1 cellular context compared by ENCODE assay signal in genomic region chr10:101042667-101043355, GRCh38.
TF ChIP-seq lines count a peak whose summit lies in the region.

No MANE protein-coding gene starts in this region.

TF ChIP-seq in HepG2, 621 proteins besides CTCF, POLR2A, EP300 and RAD21 (continued from another document and continues in another):
- TF ChIP-seq RERE (CRISPR knock-in tag; IDR thresholded peaks at IDR 0.05; ENCODE audit: low read depth): no peak
- peak; percentile 45; the same call in 1 of the 2 replicates for TF ChIP-seq ZNF777 (CRISPR knock-in tag; IDR thresholded peaks at IDR 0.05)
- TF ChIP-seq ZNF430 (CRISPR knock-in tag; IDR thresholded peaks at IDR 0.05): peak; percentile 71
- TF ChIP-seq BCLAF1 (IDR thresholded peaks at IDR 0.05): no peak
- TF ChIP-seq HNRNPL (IDR thresholded peaks at IDR 0.05; ENCODE audit: low read depth, low read length): 0 out of 2 replicates have a peak, but pooled peaks have one; percentile 37
- TF ChIP-seq ZKSCAN5 (CRISPR knock-in tag; IDR thresholded peaks at IDR 0.05): no peak
- peak; percentile 92 for TF ChIP-seq PBX2 (CRISPR knock-in tag; IDR thresholded peaks at IDR 0.05)
- TF ChIP-seq, protein P1, sequence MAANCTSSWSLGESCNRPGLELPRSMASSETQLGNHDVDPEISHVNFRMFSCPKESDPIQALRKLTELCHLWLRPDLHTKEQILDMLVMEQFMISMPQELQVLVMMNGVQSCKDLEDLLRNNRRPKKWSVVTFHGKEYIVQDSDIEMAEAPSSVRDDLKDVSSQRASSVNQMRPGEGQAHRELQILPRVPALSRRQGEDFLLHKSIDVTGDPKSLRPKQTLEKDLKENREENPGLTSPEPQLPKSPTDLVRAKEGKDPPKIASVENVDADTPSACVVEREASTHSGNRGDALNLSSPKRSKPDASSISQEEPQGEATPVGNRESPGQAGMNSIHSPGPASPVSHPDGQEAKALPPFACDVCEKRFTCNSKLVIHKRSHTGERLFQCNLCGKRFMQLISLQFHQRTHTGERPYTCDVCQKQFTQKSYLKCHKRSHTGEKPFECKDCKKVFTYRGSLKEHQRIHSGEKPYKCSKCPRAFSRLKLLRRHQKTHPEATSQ (CRISPR knock-in tag; IDR thresholded peaks at IDR 0.05; ENCODE audit: borderline replicate concordance): no peak
- no peak for TF ChIP-seq NFATC3 (CRISPR knock-in tag; IDR thresholded peaks at IDR 0.05)
- TF ChIP-seq ZNF878 (CRISPR knock-in tag; IDR thresholded peaks at IDR 0.05): peak; percentile 63; the same call in 1 of the 2 replicates
- TF ChIP-seq HES4 (CRISPR knock-in tag; IDR thresholded peaks at IDR 0.05; ENCODE audit: borderline replicate concordance): no peak
- peak; percentile 97 for TF ChIP-seq PRDM15 (CRISPR knock-in tag; IDR thresholded peaks at IDR 0.05)
- TF ChIP-seq ZNF687 (CRISPR knock-in tag; IDR thresholded peaks at IDR 0.05): peak; percentile 78
- no peak for TF ChIP-seq ZNF513 (CRISPR knock-in tag; conservative IDR thresholded peaks at IDR 0.05)
- TF ChIP-seq NFE2L2 (IDR thresholded peaks at IDR 0.05; ENCODE audit: low read length): no peak
- no peak for TF ChIP-seq CHCHD3 (CRISPR knock-in tag; IDR thresholded peaks at IDR 0.05)
- TF ChIP-seq, protein P2, sequence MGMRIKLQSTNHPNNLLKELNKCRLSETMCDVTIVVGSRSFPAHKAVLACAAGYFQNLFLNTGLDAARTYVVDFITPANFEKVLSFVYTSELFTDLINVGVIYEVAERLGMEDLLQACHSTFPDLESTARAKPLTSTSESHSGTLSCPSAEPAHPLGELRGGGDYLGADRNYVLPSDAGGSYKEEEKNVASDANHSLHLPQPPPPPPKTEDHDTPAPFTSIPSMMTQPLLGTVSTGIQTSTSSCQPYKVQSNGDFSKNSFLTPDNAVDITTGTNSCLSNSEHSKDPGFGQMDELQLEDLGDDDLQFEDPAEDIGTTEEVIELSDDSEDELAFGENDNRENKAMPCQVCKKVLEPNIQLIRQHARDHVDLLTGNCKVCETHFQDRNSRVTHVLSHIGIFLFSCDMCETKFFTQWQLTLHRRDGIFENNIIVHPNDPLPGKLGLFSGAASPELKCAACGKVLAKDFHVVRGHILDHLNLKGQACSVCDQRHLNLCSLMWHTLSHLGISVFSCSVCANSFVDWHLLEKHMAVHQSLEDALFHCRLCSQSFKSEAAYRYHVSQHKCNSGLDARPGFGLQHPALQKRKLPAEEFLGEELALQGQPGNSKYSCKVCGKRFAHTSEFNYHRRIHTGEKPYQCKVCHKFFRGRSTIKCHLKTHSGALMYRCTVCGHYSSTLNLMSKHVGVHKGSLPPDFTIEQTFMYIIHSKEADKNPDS (CRISPR knock-in tag; IDR thresholded peaks at IDR 0.05): no peak
- TF ChIP-seq ZIK1 (CRISPR knock-in tag; IDR thresholded peaks at IDR 0.05; ENCODE audit: borderline replicate concordance, low read depth): no peak
- no peak for TF ChIP-seq CENPX (CRISPR knock-in tag; IDR thresholded peaks at IDR 0.05)
- no peak for TF ChIP-seq PHB2 (IDR thresholded peaks at IDR 0.05; ENCODE audit: partially characterized antibody)
- TF ChIP-seq ZNF713 (CRISPR knock-in tag; IDR thresholded peaks at IDR 0.05): no peak
- no peak for TF ChIP-seq SPEN (CRISPR knock-in tag; IDR thresholded peaks at IDR 0.05; ENCODE audit: low read depth)
- TF ChIP-seq NBN (conservative IDR thresholded peaks at IDR 0.05): no peak
- TF ChIP-seq ASH2L (IDR thresholded peaks at IDR 0.05; ENCODE audit: insufficient read length, low read depth, low read length): peak; percentile 78
- no peak for TF ChIP-seq ZNF543 (CRISPR knock-in tag; IDR thresholded peaks at IDR 0.05)
- TF ChIP-seq SIX4 (CRISPR knock-in tag; IDR thresholded peaks at IDR 0.05): no peak
- no peak for TF ChIP-seq ZNF337 (CRISPR knock-in tag; IDR thresholded peaks at IDR 0.05; ENCODE audit: borderline replicate concordance, low read depth)
- no peak for TF ChIP-seq NCOA5 (CRISPR knock-in tag; IDR thresholded peaks at IDR 0.05)
- TF ChIP-seq SATB2 (CRISPR knock-in tag; IDR thresholded peaks at IDR 0.05): no peak
- no peak; the same call in 1 of the 2 replicates for TF ChIP-seq ZNF556 (CRISPR knock-in tag; IDR thresholded peaks at IDR 0.05; ENCODE audit: borderline replicate concordance)
- no peak for TF ChIP-seq BORCS8-MEF2B (CRISPR knock-in tag; IDR thresholded peaks at IDR 0.05)
- TF ChIP-seq, protein P3, sequence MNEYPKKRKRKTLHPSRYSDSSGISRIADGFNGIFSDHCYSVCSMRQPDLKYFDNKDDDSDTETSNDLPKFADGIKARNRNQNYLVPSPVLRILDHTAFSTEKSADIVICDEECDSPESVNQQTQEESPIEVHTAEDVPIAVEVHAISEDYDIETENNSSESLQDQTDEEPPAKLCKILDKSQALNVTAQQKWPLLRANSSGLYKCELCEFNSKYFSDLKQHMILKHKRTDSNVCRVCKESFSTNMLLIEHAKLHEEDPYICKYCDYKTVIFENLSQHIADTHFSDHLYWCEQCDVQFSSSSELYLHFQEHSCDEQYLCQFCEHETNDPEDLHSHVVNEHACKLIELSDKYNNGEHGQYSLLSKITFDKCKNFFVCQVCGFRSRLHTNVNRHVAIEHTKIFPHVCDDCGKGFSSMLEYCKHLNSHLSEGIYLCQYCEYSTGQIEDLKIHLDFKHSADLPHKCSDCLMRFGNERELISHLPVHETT (CRISPR knock-in tag; conservative IDR thresholded peaks at IDR 0.05): peak; percentile 83; the same call in 1 of the 2 replicates
- TF ChIP-seq FIP1L1 (IDR thresholded peaks at IDR 0.05; ENCODE audit: borderline replicate concordance, insufficient read depth, low read depth, low read length): no peak
